8 cellular contexts compared by ENCODE assay signal in the genomic region with DNA sequence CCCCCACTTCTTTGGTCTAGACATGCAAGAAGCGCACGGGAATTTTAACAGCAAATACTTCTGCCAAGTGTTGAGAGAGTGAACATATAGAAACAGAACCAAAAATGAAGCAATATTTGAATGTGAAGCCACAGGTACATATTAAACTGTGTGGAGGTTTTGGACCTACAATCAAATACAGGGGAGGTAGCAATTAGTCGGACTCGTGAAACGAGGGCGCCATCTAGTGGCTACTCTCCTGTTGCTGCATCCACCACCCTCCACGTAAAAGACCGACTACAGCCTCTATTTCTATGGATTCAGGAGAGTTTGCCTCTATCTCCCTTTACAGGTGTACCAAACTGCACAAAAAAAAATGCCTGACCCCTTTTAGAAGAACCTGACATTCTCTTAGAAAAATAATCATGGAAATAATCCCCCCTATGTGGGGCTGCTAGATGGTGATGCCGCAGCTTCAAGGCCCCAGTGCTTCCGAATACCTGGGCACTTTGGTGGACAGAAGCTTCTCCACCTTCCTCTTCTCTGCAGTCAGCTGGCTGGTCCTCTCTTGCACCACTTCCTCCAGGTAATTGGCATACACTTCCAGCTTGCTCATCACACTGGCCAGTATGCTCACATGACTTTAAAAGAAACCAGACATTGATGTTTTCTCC. TPM values are rescaled to one million over a fixed set of nuclear protein-coding genes. Genes with fewer than 3 reads are reported as not detected.
DNase-seq lines count a peak whose midpoint lies in the region; ATAC-seq and TF ChIP-seq lines count a peak whose summit lies in the region.

No MANE protein-coding gene starts in this region.

- H2BK120ac ChIP-seq in neuronal stem cell (ENCODE audit: low read depth, low read length) = no peak overlapping the region

- DNase-seq in CD14-positive monocyte (ENCODE audit: low spot score) = peak; percentile 58
- peak; percentile 39 for DNase-seq in GM19240 (ENCODE audit: insufficient read length, low spot score)
- DNase-seq in HL-60 (ENCODE audit: low read depth in 1 of 2, low spot score in 1 of 2) = peak; percentile 25 to 53
- peak; percentile 90 for DNase-seq in OCI-M1 (lab: John Stamatoyannopoulos, UW)
- peak; percentile 77 to 80 for DNase-seq in activated T-cell treated with anti-CD3 and anti-CD28 coated beads, Interleukin-2, amount 50 U/mL, for 72 hours
- DNase-seq in fibroblast of the aortic adventitia (ENCODE audit: low read depth) = peak; percentile 85
- peak; percentile 77 for DNase-seq in neuronal stem cell (ENCODE audit: low spot score)
- DNase-seq in stromal cell of bone marrow (ENCODE audit: low read depth) = peak; percentile 45

- no peaks in the 10 kb centered on the region for H3K79me1 ChIP-seq in neuronal stem cell (ENCODE audit: low read depth, low read length)

- H3K4ac ChIP-seq in neuronal stem cell (ENCODE audit: low read length) = no peak overlapping the region

- H3K36me3 ChIP-seq in neuronal stem cell (replicated peaks in 1 of 2; ENCODE audit: control insufficient read depth in 2 of 2, insufficient read depth in 2 of 2, low read length in 2 of 2) = no peaks in the 10 kb centered on the region

- no CpG with 5 or more reads among the region's 10 CpGs for WGBS in neuronal stem cell (ENCODE audit: extremely low coverage in 2 of 2, insufficient read length in 2 of 2, insufficient replicate concordance in 1 of 2), 2 donors

- no peak overlapping the region for H2BK5ac ChIP-seq in neuronal stem cell (ENCODE audit: low read length)

- no peak overlapping the region for H4K91ac ChIP-seq in neuronal stem cell (ENCODE audit: low read depth, low read length, poor library complexity)

- H3K4me3 ChIP-seq in HL-60 (replicated peaks; ENCODE audit: insufficient read depth, low read length) (no peak overlapping the region), fibroblast of the aortic adventitia (ENCODE audit: low read depth, low read length) (no peak overlapping the region), neuronal stem cell (ENCODE audit: low read length in 2 of 2) (no peak overlapping the region)

- no peak overlapping the region for H3K18ac ChIP-seq in neuronal stem cell (ENCODE audit: low read length)

- no peaks in the 10 kb centered on the region for H3K9me3 Mint-ChIP-seq in CD14-positive monocyte
- H3K9me3 Mint-ChIP-seq in activated T-cell treated with anti-CD3 and anti-CD28 coated beads, Interleukin-2, amount 50 U/mL, for 72 hours = no peaks in the 10 kb centered on the region

- H4K8ac ChIP-seq in neuronal stem cell (ENCODE audit: low read depth, low read length) = no peak overlapping the region

- H3K27me3 ChIP-seq in HL-60 (ENCODE audit: insufficient read depth, poor library complexity, severe bottlenecking) = peaks cover 6% of the 10 kb centered on the region
- H3K27me3 ChIP-seq in neuronal stem cell (ENCODE audit: control insufficient read depth in 3 of 3, insufficient read depth in 3 of 3, low read depth in 1 of 3, low read length in 3 of 3) = no peaks in the 10 kb centered on the region

- no peaks in the 10 kb centered on the region for H3K9me3 ChIP-seq in neuronal stem cell (replicated peaks in 1 of 2; ENCODE audit: control insufficient read depth in 2 of 2, insufficient read depth in 1 of 2, low read depth in 1 of 2, low read length in 2 of 2)

- H3K9ac ChIP-seq in neuronal stem cell (ENCODE audit: low read depth, low read length, poor library complexity) = no peak overlapping the region

- intact Hi-C loops in CD14-positive monocyte (cut with micrococcal nuclease) = loop anchor here in 1 of 2 donors (10.0 kb wide), 1 partner anchor 120 kb away; no protein-coding TSS in a partner anchor

- H3K27me3 Mint-ChIP-seq in CD14-positive monocyte (ENCODE audit: low read depth in 3 of 3) = peaks cover 5 to 32% (median 10%) of the 10 kb centered on the region in 3 donors
- peaks cover 75% of the 10 kb centered on the region for H3K27me3 Mint-ChIP-seq in activated T-cell treated with anti-CD3 and anti-CD28 coated beads, Interleukin-2, amount 50 U/mL, for 72 hours (ENCODE audit: low read depth)

- H3K4me1 Mint-ChIP-seq in CD14-positive monocyte = no peaks in the 10 kb centered on the region
- no peaks in the 10 kb centered on the region for H3K4me1 Mint-ChIP-seq in activated T-cell treated with anti-CD3 and anti-CD28 coated beads, Interleukin-2, amount 50 U/mL, for 72 hours (ENCODE audit: low read depth)

- H2AK5ac ChIP-seq in neuronal stem cell (ENCODE audit: low read depth, low read length) = no peak overlapping the region

- peak; percentile 75 to 88 for ATAC-seq in activated T-cell treated with anti-CD3 and anti-CD28 coated beads, Interleukin-2, amount 50 U/mL, for 72 hours (replicated peaks in 1 of 2)

- H3K4me1 ChIP-seq in neuronal stem cell (ENCODE audit: control insufficient read depth in 2 of 2, insufficient read depth in 1 of 2, low read depth in 1 of 2, low read length in 2 of 2) = no peaks in the 10 kb centered on the region

- peak; percentile 91 for TF ChIP-seq CTCF in CD14-positive monocyte (IDR thresholded peaks at IDR 0.05)
- TF ChIP-seq CTCF in HL-60 (IDR thresholded peaks at IDR 0.05; ENCODE audit: insufficient read depth, low read length) = peak; percentile 91
- TF ChIP-seq CTCF in fibroblast of the aortic adventitia (IDR thresholded peaks at IDR 0.05; ENCODE audit: insufficient read depth, low read length) = peak; percentile 95

- no peak overlapping the region for H2BK12ac ChIP-seq in neuronal stem cell (ENCODE audit: low read length)

- no peak overlapping the region for H3K27ac ChIP-seq in HL-60 (replicated peaks)
- no peak overlapping the region for H3K27ac ChIP-seq in neuronal stem cell (replicated peaks; ENCODE audit: low read length)

- H2AFZ ChIP-seq in neuronal stem cell (ENCODE audit: low read length) = peak overlapping the region; percentile 34

- no peak overlapping the region for H3K14ac ChIP-seq in neuronal stem cell (ENCODE audit: low read length)

- H3K27ac Mint-ChIP-seq in CD14-positive monocyte = no peak overlapping the region
- H3K27ac Mint-ChIP-seq in activated T-cell treated with anti-CD3 and anti-CD28 coated beads, Interleukin-2, amount 50 U/mL, for 72 hours = no peak overlapping the region

- H3K23ac ChIP-seq in neuronal stem cell (ENCODE audit: low read depth, low read length, poor library complexity) = no peak overlapping the region

- H3K4me2 ChIP-seq in neuronal stem cell (ENCODE audit: insufficient read depth, low read length, poor library complexity, severe bottlenecking) = no peak overlapping the region

- H3K4me3 Mint-ChIP-seq in CD14-positive monocyte = no peak overlapping the region
- no peak overlapping the region for H3K4me3 Mint-ChIP-seq in activated T-cell treated with anti-CD3 and anti-CD28 coated beads, Interleukin-2, amount 50 U/mL, for 72 hours

- no peaks in the 10 kb centered on the region for H3K36me3 Mint-ChIP-seq in CD14-positive monocyte
- H3K36me3 Mint-ChIP-seq in activated T-cell treated with anti-CD3 and anti-CD28 coated beads, Interleukin-2, amount 50 U/mL, for 72 hours (ENCODE audit: insufficient read depth in 2 of 2) = no peaks in the 10 kb centered on the region

- no peak overlapping the region for H2BK15ac ChIP-seq in neuronal stem cell (ENCODE audit: low read length)

RNA-seq across cellular contexts. Expression of gene TECTB, which starts 31.7 kb away (rescaled TPM):
- polyA plus RNA-seq in CD14-positive monocyte = not detected
- not detected for total RNA-seq in activated T-cell treated with anti-CD3 and anti-CD28 coated beads, Interleukin-2, amount 50 U/mL, for 72 hours
- not detected in 2 replicates for total RNA-seq in fibroblast of the aortic adventitia (ENCODE audit: low replicate concordance)
- polyA plus RNA-seq in neuronal stem cell (2013, experiment 1 of 2) = not detected
- not detected for polyA plus RNA-seq in neuronal stem cell (2013, experiment 2 of 2)

RNA-seq across cellular contexts. Expression of gene ACSL5, which starts 59.0 kb away (rescaled TPM):
- polyA plus RNA-seq in CD14-positive monocyte = 10 to 100 TPM; 37.5 to 44.4 TPM
- total RNA-seq in activated T-cell treated with anti-CD3 and anti-CD28 coated beads, Interleukin-2, amount 50 U/mL, for 72 hours = 10 to 100 TPM; 49.5 to 54.5 TPM
- 2.6 and 15.1 TPM in 2 replicates for total RNA-seq in fibroblast of the aortic adventitia (ENCODE audit: low replicate concordance)
- polyA plus RNA-seq in neuronal stem cell (2013, experiment 1 of 2) = not detected
- 0.01 TPM for polyA plus RNA-seq in neuronal stem cell (2013, experiment 2 of 2)

Comparison
In these comparisons a context has a peak if more than half of its experiments do, and no peak if none do; other contexts are left out.
1. DNase-seq: peak in every context shown above with its lines; median percentile 90 in OCI-M1; 85 in fibroblast of the aortic adventitia; 78 in activated T-cell treated with anti-CD3 and anti-CD28 coated beads, Interleukin-2, amount 50 U/mL, for 72 hours; 77 in neuronal stem cell; 58 in CD14-positive monocyte; 45 in stromal cell of bone marrow; 39 in GM19240; 39 in HL-60.